ENCODE assay signal across 15 cellular contexts in genomic region chr17:17716837-17717523, GRCh38.
"Had no signal": no experiment of that assay in that cellular context is flagged by ENCODE, and none has a peak within 500 bp of the region (broad histone marks: within the 10 kb centered on the region; RNA-seq: fewer than 3 reads in every experiment).

No MANE protein-coding gene starts in this region.

- H3K4me3 ChIP-seq: breast epithelium, stomach, thoracic aorta had no signal

- H3K4me3 Mint-ChIP-seq: activated CD4-positive, alpha-beta memory T cell treated with anti-CD3 and anti-CD28 coated beads for 36 hours; activated naive CD8-positive, alpha-beta T cell treated with anti-CD3 and anti-CD28 coated beads for 36 hours; endodermal cell; immature natural killer cell; memory B cell had no signal

- H3K27ac ChIP-seq: stomach, thoracic aorta had no signal

- H3K27ac Mint-ChIP-seq: activated CD4-positive, alpha-beta memory T cell treated with anti-CD3 and anti-CD28 coated beads for 36 hours; activated naive CD8-positive, alpha-beta T cell treated with anti-CD3 and anti-CD28 coated beads for 36 hours; endodermal cell; memory B cell; nephron progenitor cell had no signal

- H3K27me3 ChIP-seq: breast epithelium had no signal

- H3K9me3 Mint-ChIP-seq: activated CD4-positive, alpha-beta memory T cell treated with anti-CD3 and anti-CD28 coated beads for 36 hours; activated naive CD8-positive, alpha-beta T cell treated with anti-CD3 and anti-CD28 coated beads for 36 hours; endodermal cell; immature natural killer cell; memory B cell; nephron progenitor cell had no signal

- H3K9me3 ChIP-seq: breast epithelium, stomach, thoracic aorta had no signal

- DNase-seq: activated CD4-positive, alpha-beta memory T cell treated with anti-CD3 and anti-CD28 coated beads for 36 hours; activated CD4-positive, CD25-positive, alpha-beta regulatory T cell treated with anti-CD3 and anti-CD28 coated beads, Interleukin-2, amount 50 U/mL, for 72 hours; activated gamma-delta T cell; activated naive CD8-positive, alpha-beta T cell treated with anti-CD3 and anti-CD28 coated beads for 36 hours; activated T-cell treated with anti-CD3 and anti-CD28 coated beads, Interleukin-2, amount 50 U/mL, for 48 hours; dermis blood vessel endothelial cell; endodermal cell; immature natural killer cell; nephron progenitor cell; stimulated activated CD4-positive, alpha-beta T cell treated with anti-CD3 and anti-CD28 coated beads, Interleukin-4, amount 100 ng/mL, for 1 hour; stomach; T-helper 2 cell had no signal

- H3K36me3 Mint-ChIP-seq: activated CD4-positive, alpha-beta memory T cell treated with anti-CD3 and anti-CD28 coated beads for 36 hours; activated naive CD8-positive, alpha-beta T cell treated with anti-CD3 and anti-CD28 coated beads for 36 hours had no signal

- H3K27me3 Mint-ChIP-seq: activated naive CD8-positive, alpha-beta T cell treated with anti-CD3 and anti-CD28 coated beads for 36 hours had no signal

- H3K36me3 ChIP-seq: breast epithelium, stomach, thoracic aorta had no signal
